Comparison of ENCODE assay signal across 30 cellular contexts in genomic region chr19:18750295-18750970, GRCh38. TPM values are rescaled to one million over a fixed set of nuclear protein-coding genes. Genes with fewer than 3 reads are reported as not detected.
"Had no signal": no experiment of that assay in that cellular context is flagged by ENCODE, and none has a peak within 500 bp of the region (broad histone marks: within the 10 kb centered on the region; RNA-seq: fewer than 3 reads in every experiment).

No MANE protein-coding gene starts in this region.

- DNase-seq: activated CD4-positive, alpha-beta memory T cell treated with anti-CD3 and anti-CD28 coated beads, Interleukin-2, amount 10 ng/mL, durations not matched to agents 7 days and 5 days; activated CD4-positive, alpha-beta T cell treated with anti-CD3 and anti-CD28 coated beads, Interleukin-2, amount 10 ng/mL, durations not matched to agents 24 days and 14 days; activated CD4-positive, CD25-positive, alpha-beta regulatory T cell treated with anti-CD3 and anti-CD28 coated beads, Interleukin-2, amount 50 U/mL, for 72 hours; activated naive CD4-positive, alpha-beta T cell; activated T-cell treated with anti-CD3 and anti-CD28 coated beads, Interleukin-2, amount 50 U/mL, for 72 hours; central memory CD4-positive, alpha-beta T cell; effector CD8-positive, alpha-beta T cell; kidney glomerular epithelial cell; lower lobe of right lung; mesenchymal stem cell; stimulated activated CD4-positive, alpha-beta T cell treated with anti-CD3 and anti-CD28 coated beads, Interleukin-12 subunit alpha, Interleukin-12 subunit beta, amount 100 ng/mL, for 4 hours; stimulated activated CD4-positive, alpha-beta T cell treated with anti-CD3 and anti-CD28 coated beads, Interleukin-4, amount 100 ng/mL, for 24 hours; SW 1271; T1000 had no signal

- H3K4me1 Mint-ChIP-seq: activated CD4-positive, alpha-beta memory T cell treated with anti-CD3 and anti-CD28 coated beads, Interleukin-2, amount 10 ng/mL, durations not matched to agents 7 days and 5 days; activated CD4-positive, alpha-beta T cell treated with anti-CD3 and anti-CD28 coated beads, Interleukin-2, amount 10 ng/mL, durations not matched to agents 24 days and 14 days; stimulated activated effector memory CD8-positive, alpha-beta T cell treated with anti-CD3 and anti-CD28 coated beads, Interleukin-12 subunit alpha, Interleukin-12 subunit beta, amount 100 ng/mL, for 72 hours had no signal

- H3K9me3 Mint-ChIP-seq: activated CD4-positive, alpha-beta memory T cell treated with anti-CD3 and anti-CD28 coated beads, Interleukin-2, amount 10 ng/mL, durations not matched to agents 7 days and 5 days; activated CD4-positive, alpha-beta T cell treated with anti-CD3 and anti-CD28 coated beads, Interleukin-2, amount 10 ng/mL, durations not matched to agents 24 days and 14 days; activated naive CD4-positive, alpha-beta T cell treated with anti-CD3 and anti-CD28 coated beads, Interleukin-2, amount 50 U/mL, for 72 hours; activated T-cell treated with anti-CD3 and anti-CD28 coated beads, Interleukin-2, amount 50 U/mL, for 72 hours; natural killer cell treated with Interleukin-12 subunit alpha and Interleukin-12 subunit beta and Interleukin-15 and Interleukin-18, amount 100 ng/mL, for 72 hours; stimulated activated effector memory CD8-positive, alpha-beta T cell treated with anti-CD3 and anti-CD28 coated beads, Interleukin-12 subunit alpha, Interleukin-12 subunit beta, amount 100 ng/mL, for 72 hours; stimulated activated naive CD8-positive, alpha-beta T cell treated with anti-CD3 and anti-CD28 coated beads, Interleukin-15, Interleukin-2, amounts not matched to agents 100 ng/mL and 50 ng/mL, for 24 hours; T-helper 1 cell treated with Interleukin-12 subunit alpha and Interleukin-12 subunit beta and Interleukin-4 antibody, amounts not matched to agents 30 μg/mL and 1 μg/mL, for 36 hours; type B pancreatic cell had no signal

- ATAC-seq: activated naive CD4-positive, alpha-beta T cell treated with anti-CD3 and anti-CD28 coated beads, Interleukin-2, amount 50 U/mL, for 72 hours; activated T-cell treated with anti-CD3 and anti-CD28 coated beads, Interleukin-2, amount 50 U/mL, for 72 hours; left lung; lower lobe of right lung; natural killer cell treated with Interleukin-12 subunit alpha and Interleukin-12 subunit beta and Interleukin-15 and Interleukin-18, amount 100 ng/mL, for 72 hours; right lobe of liver; stimulated activated effector memory CD8-positive, alpha-beta T cell treated with anti-CD3 and anti-CD28 coated beads, Interleukin-12 subunit alpha, Interleukin-12 subunit beta, amount 100 ng/mL, for 72 hours had no signal

- H3K9me3 ChIP-seq: breast epithelium, left lung, lower lobe of right lung, right lobe of liver, thoracic aorta, vagina had no signal

- H3K27me3 Mint-ChIP-seq: activated CD4-positive, alpha-beta memory T cell treated with anti-CD3 and anti-CD28 coated beads, Interleukin-2, amount 10 ng/mL, durations not matched to agents 7 days and 5 days; activated CD4-positive, alpha-beta T cell treated with anti-CD3 and anti-CD28 coated beads, Interleukin-2, amount 10 ng/mL, durations not matched to agents 24 days and 14 days; natural killer cell treated with Interleukin-12 subunit alpha and Interleukin-12 subunit beta and Interleukin-15 and Interleukin-18, amount 100 ng/mL, for 72 hours; stimulated activated naive CD8-positive, alpha-beta T cell treated with anti-CD3 and anti-CD28 coated beads, Interleukin-15, Interleukin-2, amounts not matched to agents 100 ng/mL and 50 ng/mL, for 24 hours; type B pancreatic cell had no signal

- H3K27ac ChIP-seq: breast epithelium, left lung, lower lobe of right lung, right lobe of liver, thoracic aorta, vagina had no signal

- H3K36me3 Mint-ChIP-seq: activated naive CD4-positive, alpha-beta T cell treated with anti-CD3 and anti-CD28 coated beads, Interleukin-2, amount 50 U/mL, for 72 hours; natural killer cell treated with Interleukin-12 subunit alpha and Interleukin-12 subunit beta and Interleukin-15 and Interleukin-18, amount 100 ng/mL, for 72 hours had no signal

- H3K36me3 ChIP-seq: breast epithelium had no signal

- H3K4me3 ChIP-seq: breast epithelium, left lung, lower lobe of right lung, right lobe of liver, thoracic aorta, vagina had no signal

- H3K4me3 Mint-ChIP-seq: activated CD4-positive, alpha-beta memory T cell treated with anti-CD3 and anti-CD28 coated beads, Interleukin-2, amount 10 ng/mL, durations not matched to agents 7 days and 5 days; activated CD4-positive, alpha-beta T cell treated with anti-CD3 and anti-CD28 coated beads, Interleukin-2, amount 10 ng/mL, durations not matched to agents 24 days and 14 days; activated T-cell treated with anti-CD3 and anti-CD28 coated beads, Interleukin-2, amount 50 U/mL, for 72 hours; natural killer cell treated with Interleukin-12 subunit alpha and Interleukin-12 subunit beta and Interleukin-15 and Interleukin-18, amount 100 ng/mL, for 72 hours; stimulated activated effector memory CD8-positive, alpha-beta T cell treated with anti-CD3 and anti-CD28 coated beads, Interleukin-12 subunit alpha, Interleukin-12 subunit beta, amount 100 ng/mL, for 72 hours; stimulated activated naive CD8-positive, alpha-beta T cell treated with anti-CD3 and anti-CD28 coated beads, Interleukin-15, Interleukin-2, amounts not matched to agents 100 ng/mL and 50 ng/mL, for 24 hours; T-helper 1 cell treated with Interleukin-12 subunit alpha and Interleukin-12 subunit beta and Interleukin-4 antibody, amounts not matched to agents 30 μg/mL and 1 μg/mL, for 36 hours; type B pancreatic cell had no signal

- H3K4me1 ChIP-seq: breast epithelium, left lung, lower lobe of right lung, right lobe of liver, vagina had no signal

- H3K27me3 ChIP-seq: breast epithelium, left lung, right lobe of liver, vagina had no signal

- H3K27ac Mint-ChIP-seq: activated CD4-positive, alpha-beta memory T cell treated with anti-CD3 and anti-CD28 coated beads, Interleukin-2, amount 10 ng/mL, durations not matched to agents 7 days and 5 days; activated CD4-positive, alpha-beta T cell treated with anti-CD3 and anti-CD28 coated beads, Interleukin-2, amount 10 ng/mL, durations not matched to agents 24 days and 14 days; activated T-cell treated with anti-CD3 and anti-CD28 coated beads, Interleukin-2, amount 50 U/mL, for 72 hours; natural killer cell treated with Interleukin-12 subunit alpha and Interleukin-12 subunit beta and Interleukin-15 and Interleukin-18, amount 100 ng/mL, for 72 hours; stimulated activated effector memory CD8-positive, alpha-beta T cell treated with anti-CD3 and anti-CD28 coated beads, Interleukin-12 subunit alpha, Interleukin-12 subunit beta, amount 100 ng/mL, for 72 hours; stimulated activated naive CD8-positive, alpha-beta T cell treated with anti-CD3 and anti-CD28 coated beads, Interleukin-15, Interleukin-2, amounts not matched to agents 100 ng/mL and 50 ng/mL, for 24 hours; T-helper 1 cell treated with Interleukin-12 subunit alpha and Interleukin-12 subunit beta and Interleukin-4 antibody, amounts not matched to agents 30 μg/mL and 1 μg/mL, for 36 hours; type B pancreatic cell had no signal

RNA-seq across cellular contexts. Expression of gene COMP, which starts 40.7 kb away (rescaled TPM):
- total RNA-seq: activated CD4-positive, alpha-beta memory T cell treated with anti-CD3 and anti-CD28 coated beads, Interleukin-2, amount 10 ng/mL, durations not matched to agents 7 days and 5 days; activated CD4-positive, alpha-beta T cell treated with anti-CD3 and anti-CD28 coated beads, Interleukin-2, amount 10 ng/mL, durations not matched to agents 24 days and 14 days; activated naive CD4-positive, alpha-beta T cell treated with anti-CD3 and anti-CD28 coated beads, Interleukin-2, amount 50 U/mL, for 72 hours; activated T-cell treated with anti-CD3 and anti-CD28 coated beads, Interleukin-2, amount 50 U/mL, for 72 hours; dermis microvascular lymphatic vessel endothelial cell; epithelial cell of proximal tubule; frontal cortex; mononuclear cell; myocyte; natural killer cell treated with Interleukin-12 subunit alpha and Interleukin-12 subunit beta and Interleukin-15 and Interleukin-18, amount 100 ng/mL, for 72 hours had no signal
